Comparison of ENCODE assay signal across 21 cellular contexts in the genomic region with DNA sequence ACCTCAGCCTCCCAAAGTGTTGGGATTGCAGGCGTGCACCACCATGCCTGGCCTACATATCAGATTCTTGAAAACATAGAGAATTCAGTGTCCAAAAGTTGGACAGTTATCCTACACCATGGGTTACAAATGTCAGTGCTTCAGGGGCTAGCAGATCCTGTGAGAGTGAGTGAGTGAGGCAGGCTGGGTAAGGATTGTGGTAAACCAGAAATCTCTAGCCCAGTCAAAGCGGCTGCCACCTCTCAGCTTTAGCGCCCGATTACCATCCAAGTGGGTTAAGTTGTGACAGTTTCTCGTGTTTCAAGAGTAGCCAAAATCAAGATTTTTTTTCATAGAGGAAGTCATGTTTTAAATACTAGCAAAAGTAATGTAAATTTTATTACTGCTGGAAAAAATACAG.
"Had no signal": no experiment of that assay in that cellular context is flagged by ENCODE, and none has a peak within 500 bp of the region (broad histone marks: within the 10 kb centered on the region; RNA-seq: fewer than 3 reads in every experiment).

No MANE protein-coding gene starts in this region.

- H3K4me3 Mint-ChIP-seq: endodermal cell; memory B cell; nephron; stimulated activated naive B cell treated with anti-CD40 and anti-IgM and Interleukin-4, amounts not matched to agents 10 μg/mL and 1 μg/mL and 100 μg/mL, for 72 hours; stimulated activated naive CD8-positive, alpha-beta T cell treated with anti-CD3 and anti-CD28 coated beads, Interleukin-15, Interleukin-2, amounts not matched to agents 100 ng/mL and 50 ng/mL, for 24 hours had no signal

- DNase-seq: dorsolateral prefrontal cortex; effector CD4-positive, alpha-beta T cell; foreskin fibroblast; gastrocnemius medialis; head of caudate nucleus; kidney; occipital lobe; ovary; posterior cingulate gyrus; psoas muscle; right cardiac atrium; spleen; stimulated activated CD4-positive, alpha-beta T cell treated with anti-CD3 and anti-CD28 coated beads, Interleukin-4, amount 100 ng/mL, for 4 hours; stimulated activated naive B cell treated with anti-CD40 and anti-IgM and Interleukin-4, amounts not matched to agents 10 μg/mL and 1 μg/mL and 100 μg/mL, for 72 hours; upper lobe of left lung had no signal

- ATAC-seq: esophagus mucosa; gastrocnemius medialis; left lobe of liver; psoas muscle; right cardiac atrium; stimulated activated naive B cell treated with anti-CD40 and anti-IgM and Interleukin-4, amounts not matched to agents 10 μg/mL and 1 μg/mL and 100 μg/mL, for 72 hours had no signal

- H3K27ac Mint-ChIP-seq: endodermal cell; memory B cell; nephron; stimulated activated naive B cell treated with anti-CD40 and anti-IgM and Interleukin-4, amounts not matched to agents 10 μg/mL and 1 μg/mL and 100 μg/mL, for 72 hours; stimulated activated naive CD8-positive, alpha-beta T cell treated with anti-CD3 and anti-CD28 coated beads, Interleukin-15, Interleukin-2, amounts not matched to agents 100 ng/mL and 50 ng/mL, for 24 hours had no signal

- H3K9me3 Mint-ChIP-seq: endodermal cell; memory B cell; nephron; stimulated activated naive B cell treated with anti-CD40 and anti-IgM and Interleukin-4, amounts not matched to agents 10 μg/mL and 1 μg/mL and 100 μg/mL, for 72 hours; stimulated activated naive CD8-positive, alpha-beta T cell treated with anti-CD3 and anti-CD28 coated beads, Interleukin-15, Interleukin-2, amounts not matched to agents 100 ng/mL and 50 ng/mL, for 24 hours had no signal

- H3K4me1 Mint-ChIP-seq: endodermal cell; memory B cell; nephron; stimulated activated naive B cell treated with anti-CD40 and anti-IgM and Interleukin-4, amounts not matched to agents 10 μg/mL and 1 μg/mL and 100 μg/mL, for 72 hours had no signal

- H3K27me3 Mint-ChIP-seq: memory B cell; stimulated activated naive B cell treated with anti-CD40 and anti-IgM and Interleukin-4, amounts not matched to agents 10 μg/mL and 1 μg/mL and 100 μg/mL, for 72 hours; stimulated activated naive CD8-positive, alpha-beta T cell treated with anti-CD3 and anti-CD28 coated beads, Interleukin-15, Interleukin-2, amounts not matched to agents 100 ng/mL and 50 ng/mL, for 24 hours had no signal
